In the genomic region with DNA sequence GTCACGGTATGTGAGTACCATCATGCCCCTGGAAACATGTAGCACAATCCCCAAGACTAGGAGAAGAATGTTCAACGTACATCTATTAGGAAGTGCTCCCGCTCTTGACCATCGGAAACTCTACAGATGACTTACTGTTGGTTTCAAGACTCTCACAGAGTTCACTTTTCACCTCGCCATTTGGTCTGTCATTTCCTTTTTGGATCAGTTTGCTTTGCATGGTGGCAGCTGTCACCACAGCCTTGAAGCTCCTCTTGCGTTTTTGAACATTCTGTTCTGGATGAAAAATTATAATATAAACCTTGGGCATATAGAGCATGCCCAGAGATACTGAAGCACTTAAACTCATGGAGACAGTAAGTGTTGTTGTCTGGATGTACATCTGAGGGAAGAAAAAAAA, we compare ENCODE assay signal across 26 cellular contexts.
"Had no signal": no experiment of that assay in that cellular context is flagged by ENCODE, and none has a peak within 500 bp of the region (broad histone marks: within the 10 kb centered on the region; RNA-seq: fewer than 3 reads in every experiment).

No MANE protein-coding gene starts in this region.

- FAIRE-seq: bronchial epithelial cell, frontal cortex had no signal

- H3K27me3 ChIP-seq: ascending aorta, dorsolateral prefrontal cortex had no signal

- DNase-seq: activated CD4-positive, alpha-beta memory T cell treated with anti-CD3 and anti-CD28 coated beads, Interleukin-2, amount 10 ng/mL, durations not matched to agents 7 days and 5 days; activated CD4-positive, alpha-beta T cell treated with anti-CD3 and anti-CD28 coated beads for 36 hours; activated CD4-positive, alpha-beta T cell treated with anti-CD3 and anti-CD28 coated beads, Interleukin-2, amount 10 ng/mL, durations not matched to agents 7 days and 5 days; activated CD4-positive, alpha-beta T cell treated with anti-CD3 and anti-CD28 coated beads, Interleukin-2, amount 50 U/mL, for 4 hours; activated CD4-positive, CD25-positive, alpha-beta regulatory T cell; activated CD4-positive, CD25-positive, alpha-beta regulatory T cell treated with anti-CD3 and anti-CD28 coated beads, Interleukin-2, amount 50 U/mL, for 72 hours; activated CD8-positive, alpha-beta memory T cell treated with anti-CD3 and anti-CD28 coated beads, Interleukin-2, amount 50 U/mL, for 48 hours; activated gamma-delta T cell; activated naive CD4-positive, alpha-beta T cell; activated naive CD4-positive, alpha-beta T cell treated with anti-CD3 and anti-CD28 coated beads, Interleukin-2, amount 10 ng/mL, durations not matched to agents 7 days and 5 days; activated naive CD8-positive, alpha-beta T cell treated with anti-CD3 and anti-CD28 coated beads, Interleukin-2, amount 10 ng/mL, durations not matched to agents 7 days and 5 days; activated T-cell treated with anti-CD3 and anti-CD28 coated beads for 4 hours; activated T-cell treated with anti-CD3 and anti-CD28 coated beads, Interleukin-2, amount 50 U/mL, for 24 hours; activated T-cell treated with anti-CD3 and anti-CD28 coated beads, Interleukin-2, amount 50 U/mL, for 72 hours; dorsolateral prefrontal cortex; effector memory CD4-positive, alpha-beta T cell; endodermal cell; foreskin fibroblast; head of caudate nucleus; T-helper 2 cell had no signal

- H3K27ac ChIP-seq: ascending aorta, coronary artery, dorsolateral prefrontal cortex had no signal

- ATAC-seq: activated CD4-positive, alpha-beta T cell treated with anti-CD3 and anti-CD28 coated beads for 36 hours; activated naive CD4-positive, alpha-beta T cell treated with anti-CD3 and anti-CD28 coated beads, Interleukin-2, amount 50 U/mL, for 72 hours; activated T-cell treated with anti-CD3 and anti-CD28 coated beads, Interleukin-2, amount 50 U/mL, for 72 hours; esophagus mucosa had no signal

- H3K4me1 ChIP-seq: ascending aorta had no signal

- H3K9me3 ChIP-seq: ascending aorta had no signal

- H3K36me3 ChIP-seq: ascending aorta had no signal

- H3K4me3 ChIP-seq: ascending aorta, coronary artery, dorsolateral prefrontal cortex had no signal
